ENCODE assay signal across 8 cellular contexts in the genomic region with DNA sequence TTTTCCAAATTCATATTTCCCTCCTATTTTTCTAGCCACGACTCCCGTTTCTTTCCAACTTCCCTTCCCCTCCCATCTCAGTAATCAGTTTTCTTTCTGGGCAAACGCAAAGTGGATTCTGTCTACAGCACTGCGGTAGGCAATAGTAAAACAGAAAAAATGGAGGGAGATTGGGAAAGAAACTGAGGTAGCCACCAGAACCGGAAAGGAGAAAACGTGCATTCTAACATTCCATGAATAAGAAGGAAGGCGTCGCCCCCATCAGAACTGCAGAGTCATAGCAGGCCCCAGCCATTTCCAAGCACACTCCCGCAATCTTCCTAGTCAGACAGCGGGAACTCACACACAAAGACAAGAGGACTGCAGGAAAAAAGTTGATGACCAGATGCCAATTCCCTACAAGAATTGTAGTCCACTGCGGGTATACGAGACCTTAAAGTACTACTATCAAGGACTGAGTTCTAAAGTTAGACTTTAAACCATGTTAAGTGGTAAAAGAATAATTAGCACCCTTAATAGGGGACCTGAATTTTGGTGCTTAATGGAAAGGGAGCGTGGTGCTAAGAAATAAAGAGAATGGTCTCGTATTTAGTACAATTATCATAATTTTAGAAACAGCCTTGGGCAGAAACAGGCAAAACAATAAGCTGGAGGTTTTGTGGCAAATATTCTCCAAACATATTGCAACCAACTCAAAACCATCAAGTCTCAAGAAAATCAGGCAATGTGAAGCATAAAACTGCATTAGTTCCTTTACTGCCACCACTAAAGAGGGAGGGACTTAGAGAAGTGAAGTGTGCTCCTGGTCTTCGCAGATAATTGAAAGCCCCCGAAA.
DNase-seq lines count a peak whose midpoint lies in the region; ATAC-seq lines count a peak whose summit lies in the region.

No MANE protein-coding gene starts in this region.

- peaks cover 28% of the 10 kb centered on the region for H3K36me3 ChIP-seq in HAP-1 (replicated peaks)

- peak overlapping the region; percentile 64 for H3K4me3 ChIP-seq in HAP-1
- H3K4me3 ChIP-seq in skeletal muscle cell (ENCODE audit: low read depth, low read length), result peak overlapping the region; percentile 90

- H3K4me1 ChIP-seq in HAP-1, result peaks cover 25% of the 10 kb centered on the region

- H3K27me3 ChIP-seq in HAP-1 (ENCODE audit: low read depth), result no peaks in the 10 kb centered on the region

- ATAC-seq in HG03565 (IDR thresholded peaks at IDR 0.05; ENCODE audit: unreplicated experiment), result no peak

- DNase-seq in Ammon's horn (ENCODE audit: low spot score) (peak; percentile 82), HAP-1 (ENCODE audit: low spot score in 2 of 2) (peak; percentile 84 to 89), NCI-H748 (lab: John Stamatoyannopoulos, UW; ENCODE audit: unreplicated experiment) (peak; percentile 76), T47D (ENCODE audit: low read depth in 1 of 2, low spot score in 1 of 2) (peak; percentile 16 to 77), iPS-NIHi11 (ENCODE audit: low spot score) (peak; percentile 52), skeletal muscle cell (ENCODE audit: low read depth) (peak; percentile 66), activated gamma-delta T cell (lab: John Stamatoyannopoulos, UW) (no peak)

- in situ Hi-C loops in HAP-1 (cut with MboI; ENCODE audit: low sequenced_read_pairs), result loop anchor here (25.0 kb wide), 1 partner anchor 243 kb away; no protein-coding TSS in a partner anchor
- in situ Hi-C loops in T47D (cut with HindIII; ENCODE audit: low pct_unique_long_range_greater_than_20kb, low sequenced_read_pairs), result no loop called here

- H3K9me3 ChIP-seq in HAP-1, result no peaks in the 10 kb centered on the region
